In genomic region chr4:82901129-82901718, GRCh38 we compare ENCODE assay signal across 9 cellular contexts. TPM values are rescaled to one million over a fixed set of nuclear protein-coding genes. Genes with fewer than 3 reads are reported as not detected.
DNase-seq lines count a peak whose midpoint lies in the region; ATAC-seq and TF ChIP-seq lines count a peak whose summit lies in the region.
"Had no signal": no experiment of that assay in that cellular context is flagged by ENCODE, and none has a peak within 500 bp of the region (broad histone marks: within the 10 kb centered on the region; RNA-seq: fewer than 3 reads in every experiment).

No MANE protein-coding gene starts in this region.

- H3K36me3 Mint-ChIP-seq in activated CD4-positive, alpha-beta memory T cell treated with anti-CD3 and anti-CD28 coated beads for 36 hours = peaks cover 18% of the 10 kb centered on the region

- TF ChIP-seq POLR2A in Peyer's patch (IDR thresholded peaks at IDR 0.05) (peak in 1 of 2 donors; percentile 70), sigmoid colon (IDR thresholded peaks at IDR 0.05) (no peak)

- H3K27ac ChIP-seq in Peyer's patch (peak overlapping the region; percentile 90 to 100 (median 96)), sigmoid colon (peak overlapping the region; percentile 94 to 98 (median 98))

- H3K4me1 ChIP-seq in Peyer's patch (peaks cover 0 to 8% (median 3%) of the 10 kb centered on the region in 4 donors), sigmoid colon (peaks cover 0 to 37% (median 34%) of the 10 kb centered on the region in 4 donors)

- POLR2A ChIA-PET in activated CD4-positive, alpha-beta memory T cell treated with anti-CD3 and anti-CD28 coated beads for 36 hours (lab: Charles Lee) = interaction anchor here (1.0 to 3.9 kb wide), 6 partner anchors 9 to 209 kb away, joined by 3 to 21 read pairs (median 4); partner anchors contain the start of genes COPS4 and SEC31A

- no peak overlapping the region for H3K27ac Mint-ChIP-seq in activated CD4-positive, alpha-beta memory T cell treated with anti-CD3 and anti-CD28 coated beads for 36 hours
- H3K27ac Mint-ChIP-seq: stimulated activated naive CD8-positive, alpha-beta T cell treated with anti-CD3 and anti-CD28 coated beads, Interleukin-15, Interleukin-2, amounts not matched to agents 100 ng/mL and 50 ng/mL, for 24 hours had no signal

- no peaks in the 10 kb centered on the region for H3K9me3 ChIP-seq in Peyer's patch
- no peaks in the 10 kb centered on the region for H3K9me3 ChIP-seq in sigmoid colon

- WGBS in sigmoid colon, 2 donors = 0% methylated on average over 10 of the region's 10 CpGs

- TF ChIP-seq EP300 in sigmoid colon (IDR thresholded peaks at IDR 0.05) = no peak

- no peaks in the 10 kb centered on the region for H3K27me3 Mint-ChIP-seq in activated CD4-positive, alpha-beta memory T cell treated with anti-CD3 and anti-CD28 coated beads for 36 hours
- H3K27me3 Mint-ChIP-seq: stimulated activated naive CD8-positive, alpha-beta T cell treated with anti-CD3 and anti-CD28 coated beads, Interleukin-15, Interleukin-2, amounts not matched to agents 100 ng/mL and 50 ng/mL, for 24 hours had no signal

- intact Hi-C loops in sigmoid colon (cut with DNase I) = loop anchor here (2.0 to 10.0 kb wide), 4 partner anchors 112 to 438 kb away; partner anchors contain the start of genes COPS4 and COQ2
- intact Hi-C loops in activated CD4-positive, alpha-beta memory T cell treated with anti-CD3 and anti-CD28 coated beads for 36 hours (cut with micrococcal nuclease) = loop anchor here (2.0 to 10.0 kb wide), 5 partner anchors 210 to 1406 kb away; partner anchors contain the start of genes COQ2 and HELQ

- H3K9me3 Mint-ChIP-seq in activated CD4-positive, alpha-beta memory T cell treated with anti-CD3 and anti-CD28 coated beads for 36 hours = no peaks in the 10 kb centered on the region
- H3K9me3 Mint-ChIP-seq: stimulated activated naive CD8-positive, alpha-beta T cell treated with anti-CD3 and anti-CD28 coated beads, Interleukin-15, Interleukin-2, amounts not matched to agents 100 ng/mL and 50 ng/mL, for 24 hours had no signal

- H3K36me3 ChIP-seq in Peyer's patch (peaks cover 0 to 7% (median 0%) of the 10 kb centered on the region in 3 donors), sigmoid colon (peaks cover 0 to 13% (median 0%) of the 10 kb centered on the region in 4 donors)

- H3K4me3 Mint-ChIP-seq in activated CD4-positive, alpha-beta memory T cell treated with anti-CD3 and anti-CD28 coated beads for 36 hours = no peak overlapping the region
- H3K4me3 Mint-ChIP-seq: stimulated activated naive CD8-positive, alpha-beta T cell treated with anti-CD3 and anti-CD28 coated beads, Interleukin-15, Interleukin-2, amounts not matched to agents 100 ng/mL and 50 ng/mL, for 24 hours had no signal

- no peak for DNase-seq in Peyer's patch
- no peak for DNase-seq in fibroblast of pulmonary artery (ENCODE audit: low read depth)
- DNase-seq in sigmoid colon = no peak
- no peak for DNase-seq in T1000 (lab: John Stamatoyannopoulos, UW)
- DNase-seq in activated gamma-delta T cell treated with Interleukin-2 at 50 U/mL for 16 hours = no peak
- no peak for DNase-seq in activated CD4-positive, alpha-beta memory T cell treated with anti-CD3 and anti-CD28 coated beads for 36 hours

- CTCF ChIA-PET in activated CD4-positive, alpha-beta memory T cell treated with anti-CD3 and anti-CD28 coated beads for 36 hours (lab: Charles Lee) = interaction anchor here (1.7 to 2.6 kb wide), 3 partner anchors 49 to 134 kb away, joined by 3 to 11 read pairs (median 7); partner anchors contain the start of gene COPS4

- H3K4me3 ChIP-seq in GM08714 (ENCODE audit: low read length) (peak overlapping the region; percentile 99), Peyer's patch (peak overlapping the region; percentile 54 to 73 (median 60)), fibroblast of pulmonary artery (replicated peaks; ENCODE audit: low read depth, low read length) (peak overlapping the region; percentile 83), sigmoid colon (peak overlapping the region; percentile 54 to 82 (median 74))

- TF ChIP-seq CTCF in Peyer's patch (IDR thresholded peaks at IDR 0.05) = peak in 1 of 6 experiments; percentile 10
- no peak for TF ChIP-seq CTCF in fibroblast of pulmonary artery (IDR thresholded peaks at IDR 0.05; ENCODE audit: low read length, missing control alignments)
- no peak for TF ChIP-seq CTCF in sigmoid colon (IDR thresholded peaks at IDR 0.05)

- H3K27me3 ChIP-seq in Peyer's patch (no peaks in the 10 kb centered on the region), sigmoid colon (no peaks in the 10 kb centered on the region)

- H3K4me1 Mint-ChIP-seq in activated CD4-positive, alpha-beta memory T cell treated with anti-CD3 and anti-CD28 coated beads for 36 hours (ENCODE audit: low read depth) = peaks cover 41% of the 10 kb centered on the region

- no peak for ATAC-seq in GM21576 (IDR thresholded peaks at IDR 0.05; ENCODE audit: unreplicated experiment)

RNA-seq across cellular contexts. Expression of gene THAP9, which starts 0.7 kb away (rescaled TPM):
- total RNA-seq in Peyer's patch = 1 to 10 TPM; 1.7 to 6.7 (median 2.9) TPM
- 1 to 10 TPM; 3.9 to 7.5 (median 5.3) TPM for total RNA-seq in sigmoid colon
- 1 to 10 TPM in 2 of 3 donors, under 1 TPM in 1; 0.60 to 1.9 (median 1.6) TPM for polyA plus RNA-seq in sigmoid colon
- 1 to 10 TPM; 2.3 to 2.4 TPM for total RNA-seq in activated CD4-positive, alpha-beta memory T cell treated with anti-CD3 and anti-CD28 coated beads for 36 hours

RNA-seq across cellular contexts. Expression of gene SEC31A, which starts 10.3 kb away (rescaled TPM):
- total RNA-seq in Peyer's patch = 100 to 1,000 TPM; 195 to 283 (median 268) TPM
- total RNA-seq in sigmoid colon = 100 to 1,000 TPM; 121 to 197 (median 132) TPM
- polyA plus RNA-seq in sigmoid colon = 10 to 100 TPM; 67.9 to 84.8 (median 82.7) TPM
- total RNA-seq in activated CD4-positive, alpha-beta memory T cell treated with anti-CD3 and anti-CD28 coated beads for 36 hours = 10 to 100 TPM; 87.8 to 88.1 TPM
